In the genomic region with DNA sequence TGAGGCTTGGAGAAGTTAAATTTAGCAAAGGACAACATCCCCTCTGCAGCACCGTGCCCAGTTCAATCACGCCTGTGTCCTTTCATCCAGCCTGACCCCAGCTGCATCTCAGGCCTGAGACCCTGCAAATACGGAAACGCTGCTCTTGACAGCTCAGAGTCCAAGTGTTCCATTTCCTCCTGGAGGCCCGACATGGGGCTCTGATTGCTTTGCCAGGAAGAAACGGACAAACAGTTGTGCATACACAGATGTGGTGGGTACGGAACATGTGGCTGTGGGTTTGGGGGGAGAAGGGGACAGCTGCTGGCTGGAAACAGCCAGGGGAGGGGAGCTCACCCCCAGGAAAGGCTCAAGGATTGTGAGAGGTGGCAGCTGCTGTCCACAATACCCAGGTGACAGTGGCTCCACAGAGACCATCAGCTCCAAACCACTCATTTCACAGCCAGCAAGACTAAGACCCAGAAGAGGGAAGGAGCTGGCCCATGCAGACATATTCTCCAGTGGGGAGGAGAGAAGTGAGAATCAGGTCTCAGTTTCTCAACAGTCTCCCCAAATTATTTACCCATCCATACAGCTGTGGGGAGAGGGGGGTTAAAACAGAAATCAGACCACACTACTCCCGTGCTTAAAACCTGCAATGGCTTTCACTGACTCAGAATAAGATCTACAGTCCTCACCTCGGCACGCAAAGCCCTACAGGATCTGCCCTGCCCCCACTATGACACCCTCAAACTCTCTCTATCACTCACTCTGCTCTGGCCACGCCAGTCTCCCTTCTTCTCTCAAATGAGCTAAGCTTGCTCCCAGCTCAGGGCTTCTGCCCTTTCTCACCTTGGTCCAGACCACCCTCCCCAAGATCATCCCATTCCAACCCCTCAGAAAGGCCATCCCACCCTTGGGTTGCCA, we compare ENCODE assay signal across 8 cellular contexts.
A peak's percentile ranks its signal among the peaks of the same experiment; 100 is the strongest.
DNase-seq lines count a peak whose midpoint lies in the region; ATAC-seq and TF ChIP-seq lines count a peak whose summit lies in the region.

No MANE protein-coding gene starts in this region.

- CTCF ChIA-PET in MCF 10A (lab: Yijun Ruan, JAX): interaction anchor here (0.6 kb wide), 2 partner anchors 57 to 99 kb away, joined by 3 to 4 read pairs; no protein-coding TSS in a partner anchor

- no peaks in the 10 kb centered on the region for H3K27me3 Mint-ChIP-seq in activated T-cell treated with anti-CD3 and anti-CD28 coated beads, Interleukin-2, amount 50 U/mL, for 24 hours
- H3K27me3 Mint-ChIP-seq in nephron (ENCODE audit: low read depth) (peaks cover 3% of the 10 kb centered on the region), MCF 10A (ENCODE audit: insufficient read depth, unreplicated experiment) (peaks cover 49% of the 10 kb centered on the region)

- peak overlapping the region; percentile 98 for H3K27ac Mint-ChIP-seq in activated T-cell treated with anti-CD3 and anti-CD28 coated beads, Interleukin-2, amount 50 U/mL, for 24 hours
- H3K27ac Mint-ChIP-seq in nephron (peak overlapping the region; percentile 4 to 70 (median 26)), MCF 10A (ENCODE audit: low read depth, unreplicated experiment) (no peak overlapping the region)

- H3K4me3 Mint-ChIP-seq in activated T-cell treated with anti-CD3 and anti-CD28 coated beads, Interleukin-2, amount 50 U/mL, for 24 hours: peak overlapping the region; percentile 66
- H3K4me3 Mint-ChIP-seq in nephron (no peak overlapping the region), MCF 10A (ENCODE audit: unreplicated experiment) (no peak overlapping the region)

- TF ChIP-seq CTCF in nephron (IDR thresholded peaks at IDR 0.05; ENCODE audit: unreplicated experiment in 3 of 3): no peak
- TF ChIP-seq CTCF in MCF 10A (IDR thresholded peaks at IDR 0.05; ENCODE audit: unreplicated experiment): no peak

- peak; percentile 62 for ATAC-seq in HG03064 (IDR thresholded peaks at IDR 0.05; ENCODE audit: low read depth, unreplicated experiment)

- peak; percentile 54 for DNase-seq in GM19238 (ENCODE audit: insufficient read length, low spot score)
- peak; percentile 77 for DNase-seq in activated T-cell treated with anti-CD3 and anti-CD28 coated beads, Interleukin-2, amount 50 U/mL, for 24 hours
- DNase-seq in MCF 10A (ENCODE audit: unreplicated experiment): no peak
- no peak for DNase-seq in epidermal melanocyte (ENCODE audit: insufficient read length, low spot score)
- DNase-seq in NCI-H1105 (lab: John Stamatoyannopoulos, UW): no peak
- DNase-seq in middle frontal gyrus (ENCODE audit: extremely low spot score, low spot score): no peak

- BruUV-seq in MCF 10A (replicated peaks; lab: Mats Ljungman, UMichigan): no TSS peak

- peaks cover 60% of the 10 kb centered on the region for H3K4me1 Mint-ChIP-seq in activated T-cell treated with anti-CD3 and anti-CD28 coated beads, Interleukin-2, amount 50 U/mL, for 24 hours (ENCODE audit: low read depth)
- H3K4me1 Mint-ChIP-seq in nephron (peaks cover 25% of the 10 kb centered on the region), MCF 10A (ENCODE audit: insufficient read depth, unreplicated experiment) (no peaks in the 10 kb centered on the region)

- intact Hi-C loops in MCF 10A (cut with micrococcal nuclease): no loop called here

- POLR2A ChIA-PET in MCF 10A (lab: Yijun Ruan, JAX): interaction anchor here (0.7 to 1.1 kb wide), 2 partner anchors 10 to 135 kb away, joined by 3 read pairs; no protein-coding TSS in a partner anchor

- no peaks in the 10 kb centered on the region for H3K9me3 Mint-ChIP-seq in activated T-cell treated with anti-CD3 and anti-CD28 coated beads, Interleukin-2, amount 50 U/mL, for 24 hours
- H3K9me3 Mint-ChIP-seq in nephron (no peaks in the 10 kb centered on the region), MCF 10A (ENCODE audit: unreplicated experiment) (no peaks in the 10 kb centered on the region)

- peaks cover 76% of the 10 kb centered on the region for H3K36me3 Mint-ChIP-seq in activated T-cell treated with anti-CD3 and anti-CD28 coated beads, Interleukin-2, amount 50 U/mL, for 24 hours (ENCODE audit: low read depth)
- H3K36me3 Mint-ChIP-seq in nephron (ENCODE audit: low read depth): peaks cover 11% of the 10 kb centered on the region
- peaks cover 5% of the 10 kb centered on the region for H3K36me3 Mint-ChIP-seq in MCF 10A (ENCODE audit: insufficient read depth, unreplicated experiment)

Comparison
In these comparisons a context has a peak if more than half of its experiments do, and no peak if none do; other contexts are left out.
1. DNase-seq: peak in GM19238 (single experiment) and activated T-cell treated with anti-CD3 and anti-CD28 coated beads, Interleukin-2, amount 50 U/mL, for 24 hours (single experiment); none in MCF 10A (single experiment), epidermal melanocyte (single experiment), NCI-H1105 (single experiment) and middle frontal gyrus (single experiment).